In the genomic region with DNA sequence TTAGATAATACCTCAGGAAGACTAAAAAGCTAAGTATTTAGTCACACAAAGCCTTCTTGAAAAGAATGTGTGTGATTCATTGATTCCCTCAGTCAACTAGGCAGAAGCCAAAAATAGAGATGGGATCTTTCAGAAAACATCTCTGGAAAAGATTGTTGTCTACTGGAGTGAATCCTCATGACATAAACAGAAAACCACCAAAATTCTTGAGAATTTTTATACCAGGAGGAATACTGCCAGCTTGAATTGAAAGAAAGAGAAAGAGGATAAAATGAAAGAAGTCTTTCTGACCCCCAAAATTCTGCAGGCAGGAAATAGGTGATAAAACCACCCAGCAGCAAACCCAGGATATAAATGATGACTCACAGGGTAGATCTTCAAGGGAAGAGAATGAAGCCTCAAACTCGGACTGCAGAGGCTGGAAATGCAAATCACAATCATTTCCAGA, we compare ENCODE assay signal across 16 cellular contexts.
DNase-seq lines count a peak whose midpoint lies in the region; ATAC-seq lines count a peak whose summit lies in the region.
"Had no signal": no experiment of that assay in that cellular context is flagged by ENCODE, and none has a peak within 500 bp of the region (broad histone marks: within the 10 kb centered on the region; RNA-seq: fewer than 3 reads in every experiment).

No MANE protein-coding gene starts in this region.

- H3K9me3 ChIP-seq in adipocyte (ENCODE audit: control insufficient read depth, low read length) = no peaks in the 10 kb centered on the region

- no peaks in the 10 kb centered on the region for H3K36me3 ChIP-seq in adipocyte (ENCODE audit: control insufficient read depth, insufficient read depth, low read length, severe bottlenecking)
- H3K36me3 ChIP-seq: esophagus squamous epithelium had no signal

- DNase-seq in ACHN (peak; percentile 92), HT1080 (ENCODE audit: low read depth) (peak; percentile 96), adipocyte (ENCODE audit: low read depth) (peak; percentile 79), iPS-NIHi7 (ENCODE audit: extremely low spot score) (peak; percentile 13), DMS 273 (lab: John Stamatoyannopoulos, UW; ENCODE audit: unreplicated experiment) (no peak), LoVo (ENCODE audit: low spot score) (no peak)
- DNase-seq: activated CD4-positive, alpha-beta T cell treated with anti-CD3 and anti-CD28 coated beads for 48 hours; esophagus squamous epithelium; MV-4-11; NK-92 treated with Interleukin-12 subunit alpha and Interleukin-12 subunit beta, amount 100 ng/mL, for 24 hours; stimulated activated CD8-positive, alpha-beta memory T cell treated with anti-CD3 and anti-CD28 coated beads, Interleukin-4, amount 100 ng/mL, for 48 hours had no signal

- in situ Hi-C loops in ACHN (cut with HindIII; ENCODE audit: low pct_ligation_motif_present, low pct_unique_long_range_greater_than_20kb, low sequenced_read_pairs) = no loop called here

- H3K27me3 ChIP-seq in adipocyte (replicated peaks; ENCODE audit: control insufficient read depth, insufficient read depth, low read length) = no peaks in the 10 kb centered on the region
- H3K27me3 ChIP-seq: esophagus squamous epithelium had no signal

- H3K4me1 ChIP-seq in adipocyte (ENCODE audit: control insufficient read depth, insufficient read depth, low read length) = peaks cover 55% of the 10 kb centered on the region
- H3K4me1 ChIP-seq: esophagus squamous epithelium had no signal

- H3K9ac ChIP-seq in adipocyte (ENCODE audit: low read length) = peak overlapping the region; percentile 84

- peak overlapping the region; percentile 71 for H3K4me3 ChIP-seq in adipocyte (ENCODE audit: low read length)
- H3K4me3 ChIP-seq: esophagus squamous epithelium, GM12878 had no signal

- ATAC-seq in HG03378 (IDR thresholded peaks at IDR 0.05; ENCODE audit: unreplicated experiment) (no peak), HG03095 (IDR thresholded peaks at IDR 0.05; ENCODE audit: unreplicated experiment) (no peak)
- ATAC-seq: activated naive CD4-positive, alpha-beta T cell treated with anti-CD3 and anti-CD28 coated beads, Interleukin-2, amount 50 U/mL, for 72 hours; GM12878; sciatic nerve had no signal

Comparison
In these comparisons a context has a peak if more than half of its experiments do, and no peak if none do; other contexts are left out.
1. DNase-seq: peak in ACHN (single experiment), HT1080 (single experiment), adipocyte (single experiment) and iPS-NIHi7 (single experiment); none in DMS 273 (single experiment) and LoVo (single experiment).